15 cellular contexts compared by ENCODE assay signal in genomic region chr1:149931212-149931805, GRCh38. TPM values are rescaled to one million over a fixed set of nuclear protein-coding genes. Genes with fewer than 3 reads are reported as not detected.
DNase-seq lines count a peak whose midpoint lies in the region; ATAC-seq and TF ChIP-seq lines count a peak whose summit lies in the region.
"Had no signal": no experiment of that assay in that cellular context is flagged by ENCODE, and none has a peak within 500 bp of the region (broad histone marks: within the 10 kb centered on the region; RNA-seq: fewer than 3 reads in every experiment).

No MANE protein-coding gene starts in this region.

- H3K4me3 Mint-ChIP-seq in activated T-cell treated with anti-CD3 and anti-CD28 coated beads, Interleukin-2, amount 50 U/mL, for 72 hours: peak overlapping the region; percentile 31 to 33
- H3K4me3 Mint-ChIP-seq in activated T-cell treated with anti-CD3 and anti-CD28 coated beads, Interleukin-2, amount 50 U/mL, for 24 hours: no peak overlapping the region
- H3K4me3 Mint-ChIP-seq in osteocyte (ENCODE audit: unreplicated experiment): no peak overlapping the region
- H3K4me3 Mint-ChIP-seq: H9 had no signal

- dilution Hi-C loops in mammary epithelial cell (cut with HindIII; ENCODE audit: low sequenced_read_pairs): no loop called here

- no peak overlapping the region for H3K9ac ChIP-seq in mammary epithelial cell (ENCODE audit: insufficient read depth, low read length)

- H3K4me1 Mint-ChIP-seq in activated T-cell treated with anti-CD3 and anti-CD28 coated beads, Interleukin-2, amount 50 U/mL, for 72 hours (ENCODE audit: low read depth): peaks cover 31% of the 10 kb centered on the region
- H3K4me1 Mint-ChIP-seq in activated T-cell treated with anti-CD3 and anti-CD28 coated beads, Interleukin-2, amount 50 U/mL, for 24 hours (ENCODE audit: low read depth): peaks cover 29% of the 10 kb centered on the region
- H3K4me1 Mint-ChIP-seq in osteocyte (ENCODE audit: unreplicated experiment): peaks cover 31% of the 10 kb centered on the region

- peaks cover 2 to 7% of the 10 kb centered on the region in 2 donors for H3K36me3 Mint-ChIP-seq in activated T-cell treated with anti-CD3 and anti-CD28 coated beads, Interleukin-2, amount 50 U/mL, for 72 hours (ENCODE audit: insufficient read depth in 2 of 2)
- peaks cover 19% of the 10 kb centered on the region for H3K36me3 Mint-ChIP-seq in activated T-cell treated with anti-CD3 and anti-CD28 coated beads, Interleukin-2, amount 50 U/mL, for 24 hours (ENCODE audit: low read depth)
- peaks cover 18% of the 10 kb centered on the region for H3K36me3 Mint-ChIP-seq in osteocyte (ENCODE audit: unreplicated experiment)

- no peak for ATAC-seq in activated T-cell treated with anti-CD3 and anti-CD28 coated beads, Interleukin-2, amount 50 U/mL, for 72 hours (replicated peaks in 1 of 2)
- no peak for ATAC-seq in HG02610 (IDR thresholded peaks at IDR 0.05; ENCODE audit: unreplicated experiment)
- ATAC-seq: Right ventricle myocardium inferior had no signal

- H3K4me2 ChIP-seq in mammary epithelial cell (ENCODE audit: insufficient read depth, low read depth, low read length): peak overlapping the region; percentile 31

- no peaks in the 10 kb centered on the region for H3K9me3 Mint-ChIP-seq in activated T-cell treated with anti-CD3 and anti-CD28 coated beads, Interleukin-2, amount 50 U/mL, for 72 hours
- no peaks in the 10 kb centered on the region for H3K9me3 Mint-ChIP-seq in activated T-cell treated with anti-CD3 and anti-CD28 coated beads, Interleukin-2, amount 50 U/mL, for 24 hours
- no peaks in the 10 kb centered on the region for H3K9me3 Mint-ChIP-seq in osteocyte (ENCODE audit: unreplicated experiment)
- H3K9me3 Mint-ChIP-seq: H9 had no signal

- peak overlapping the region; percentile 10 for H3K27ac Mint-ChIP-seq in activated T-cell treated with anti-CD3 and anti-CD28 coated beads, Interleukin-2, amount 50 U/mL, for 72 hours
- no peak overlapping the region for H3K27ac Mint-ChIP-seq in activated T-cell treated with anti-CD3 and anti-CD28 coated beads, Interleukin-2, amount 50 U/mL, for 24 hours
- H3K27ac Mint-ChIP-seq in osteocyte (ENCODE audit: unreplicated experiment): peak overlapping the region; percentile 58

- H3K27me3 ChIP-seq in mammary epithelial cell (ENCODE audit: insufficient read depth, low read length): no peaks in the 10 kb centered on the region

- intact Hi-C loops in mammary epithelial cell (cut with micrococcal nuclease): no loop called here

- no peaks in the 10 kb centered on the region for H3K27me3 Mint-ChIP-seq in activated T-cell treated with anti-CD3 and anti-CD28 coated beads, Interleukin-2, amount 50 U/mL, for 72 hours (ENCODE audit: low read depth)
- H3K27me3 Mint-ChIP-seq in activated T-cell treated with anti-CD3 and anti-CD28 coated beads, Interleukin-2, amount 50 U/mL, for 24 hours: no peaks in the 10 kb centered on the region
- no peaks in the 10 kb centered on the region for H3K27me3 Mint-ChIP-seq in osteocyte (ENCODE audit: unreplicated experiment)

- WGBS in mammary epithelial cell (ENCODE audit: low coverage, missing lambda C conversion rate): 78% methylated on average over 13 of the region's 13 CpGs

- H3K36me3 ChIP-seq in mammary epithelial cell (ENCODE audit: insufficient read depth, low read length): peaks cover 1% of the 10 kb centered on the region

- no peaks in the 10 kb centered on the region for H4K20me1 ChIP-seq in mammary epithelial cell (ENCODE audit: insufficient read depth, low read length)

- in situ Hi-C loops in mammary epithelial cell (cut with MboI; ENCODE audit: low sequenced_read_pairs in 2 of 2): loop anchor here in 1 of 2 donors (25.0 kb wide), 1 partner anchor 94 kb away; a partner anchor contains a TSS

- TF ChIP-seq CTCF in mammary epithelial cell (conservative IDR thresholded peaks at IDR 0.05 in 1 of 2, IDR thresholded peaks at IDR 0.05 in 1 of 2; ENCODE audit: extremely low read depth in 1 of 2, insufficient read depth in 1 of 2, low read depth in 1 of 2, low read length in 2 of 2) (no peak), osteocyte (IDR thresholded peaks at IDR 0.05) (no peak), coronary artery (IDR thresholded peaks at IDR 0.05) (no peak)

- H3K9me3 ChIP-seq in mammary epithelial cell (replicated peaks; ENCODE audit: insufficient read depth, low read length): no peaks in the 10 kb centered on the region

- peaks cover 27% of the 10 kb centered on the region for H3K4me1 ChIP-seq in mammary epithelial cell (ENCODE audit: insufficient read depth, low read length)

- H2AFZ ChIP-seq in mammary epithelial cell (ENCODE audit: low read depth, low read length): peak overlapping the region; percentile 73

- H3K27ac ChIP-seq in mammary epithelial cell (ENCODE audit: insufficient read depth, low read depth, low read length) (no peak overlapping the region), coronary artery (no peak overlapping the region)

- no peak overlapping the region for H3K4me3 ChIP-seq in mammary epithelial cell (replicated peaks in 1 of 3; ENCODE audit: insufficient read depth in 1 of 3, low read depth in 2 of 3, low read length in 3 of 3)
- no peak overlapping the region for H3K4me3 ChIP-seq in coronary artery

- H3K79me2 ChIP-seq in mammary epithelial cell (ENCODE audit: insufficient read depth, low read length): peaks cover 18% of the 10 kb centered on the region

- no TSS peak for BruUV-seq in mammary epithelial cell (replicated peaks; lab: Mats Ljungman, UMichigan)

- CTCF ChIA-PET in mammary epithelial cell (lab: Charles Lee; ENCODE audit: low non-redundant PET): interaction anchor here (0.6 kb wide), 1 partner anchor 256 kb away, joined by 3 read pairs; no protein-coding TSS in a partner anchor

- DNase-seq in activated T-cell treated with anti-CD3 and anti-CD28 coated beads, Interleukin-2, amount 50 U/mL, for 72 hours: no peak
- no peak for DNase-seq in activated T-cell treated with anti-CD3 and anti-CD28 coated beads, Interleukin-2, amount 50 U/mL, for 24 hours
- DNase-seq in NOMO-1 treated with dmso at 0.1 percent for 144 hours (lab: John Stamatoyannopoulos, UW; ENCODE audit: unreplicated experiment): peak; percentile 60
- DNase-seq in mammary epithelial cell: peak; percentile 52
- DNase-seq in osteocyte (ENCODE audit: extremely low spot score, unreplicated experiment): no peak
- DNase-seq in coronary artery (ENCODE audit: low spot score): no peak
- no peak for DNase-seq in AG20443 (ENCODE audit: low spot score)
- DNase-seq: activated CD4-positive, CD25-positive, alpha-beta regulatory T cell; activated gamma-delta T cell treated with Interleukin-2 at 50 U/mL for 16 hours; H9; NCI-H1092; NCI-H510A treated with DMSO at 0.1 percent for 48 hours; stimulated activated CD4-positive, alpha-beta T cell treated with anti-CD3 and anti-CD28 coated beads, Interleukin-1b, Interleukin-23, amount 100 ng/mL, for 48 hours had no signal

RNA-seq across cellular contexts. Expression of gene SF3B4, which starts 3.7 kb away (rescaled TPM):
- 10 to 100 TPM; 59.7 to 74.4 TPM for total RNA-seq in activated T-cell treated with anti-CD3 and anti-CD28 coated beads, Interleukin-2, amount 50 U/mL, for 72 hours
- 10 to 100 TPM; 14.2 to 68.8 TPM for total RNA-seq in mammary epithelial cell
- 29.5 TPM for polyA plus RNA-seq in mammary epithelial cell
- polyA minus RNA-seq in mammary epithelial cell: 86.0 TPM
- 68.1 and 71.9 TPM in 2 replicates for total RNA-seq in osteocyte

RNA-seq across cellular contexts. Expression of gene MTMR11, which starts 5.4 kb away (rescaled TPM):
- 1 to 10 TPM; 6.9 to 9.2 TPM for total RNA-seq in activated T-cell treated with anti-CD3 and anti-CD28 coated beads, Interleukin-2, amount 50 U/mL, for 72 hours
- total RNA-seq in mammary epithelial cell (10 to 100 TPM in 1 of 2 donors, 1 to 10 TPM in 1; 7.3 to 14.4 TPM), osteocyte (13.5 and 14.8 TPM in 2 replicates)
- polyA plus RNA-seq in mammary epithelial cell: 8.7 TPM
- 15.2 TPM for polyA minus RNA-seq in mammary epithelial cell

RNA-seq across cellular contexts. Expression of gene SV2A, which starts 13.7 kb away (rescaled TPM):
- total RNA-seq in activated T-cell treated with anti-CD3 and anti-CD28 coated beads, Interleukin-2, amount 50 U/mL, for 72 hours: 10 to 100 TPM; 13.0 to 14.8 TPM
- total RNA-seq in mammary epithelial cell (1 to 10 TPM; 3.4 to 4.0 TPM), osteocyte (16.7 and 16.9 TPM in 2 replicates)
- polyA plus RNA-seq in mammary epithelial cell: 1.00 TPM
- not detected for polyA minus RNA-seq in mammary epithelial cell

RNA-seq across cellular contexts. Expression of gene BOLA1, which starts 31.9 kb away (rescaled TPM):
- total RNA-seq in activated T-cell treated with anti-CD3 and anti-CD28 coated beads, Interleukin-2, amount 50 U/mL, for 72 hours: 10 to 100 TPM; 26.9 to 29.4 TPM
- total RNA-seq in mammary epithelial cell (10 to 100 TPM in 1 of 2 donors, 1 to 10 TPM in 1; 7.7 to 15.8 TPM), osteocyte (12.9 and 13.7 TPM in 2 replicates)
- 13.8 TPM for polyA plus RNA-seq in mammary epithelial cell
- polyA minus RNA-seq in mammary epithelial cell: not detected

Comparison
In these comparisons a context has a peak if more than half of its experiments do, and no peak if none do; other contexts are left out.
1. H3K4me3 Mint-ChIP-seq: peak in activated T-cell treated with anti-CD3 and anti-CD28 coated beads, Interleukin-2, amount 50 U/mL, for 72 hours (2 of 2); none in activated T-cell treated with anti-CD3 and anti-CD28 coated beads, Interleukin-2, amount 50 U/mL, for 24 hours (single experiment) and osteocyte (single experiment).
2. DNase-seq: peak in NOMO-1 treated with dmso at 0.1 percent for 144 hours (single experiment) and mammary epithelial cell (single experiment); none in activated T-cell treated with anti-CD3 and anti-CD28 coated beads, Interleukin-2, amount 50 U/mL, for 72 hours (0 of 2), activated T-cell treated with anti-CD3 and anti-CD28 coated beads, Interleukin-2, amount 50 U/mL, for 24 hours (single experiment), osteocyte (single experiment), coronary artery (single experiment) and AG20443 (single experiment).